Comparison of ENCODE assay signal across 8 cellular contexts in genomic region chr9:85425153-85425611, GRCh38.
DNase-seq lines count a peak whose midpoint lies in the region; ATAC-seq and TF ChIP-seq lines count a peak whose summit lies in the region.

No MANE protein-coding gene starts in this region.

- H4K91ac ChIP-seq in mesenchymal stem cell (ENCODE audit: low read length) = no peak overlapping the region

- H3K4ac ChIP-seq in mesenchymal stem cell (ENCODE audit: low read depth in 1 of 2, low read length in 2 of 2) = no peak overlapping the region

- H3K4me3 ChIP-seq in SK-N-MC (no peak overlapping the region), mesenchymal stem cell (ENCODE audit: insufficient read depth in 1 of 2, low read depth in 1 of 2, low read length in 2 of 2) (peak overlapping the region in 1 of 2 experiments; percentile 31), sigmoid colon (no peak overlapping the region)

- WGBS in mesenchymal stem cell = 14% methylated on average over 15 of the region's 15 CpGs
- WGBS in sigmoid colon, 2 donors = 12 to 15% methylated on average over 15 of the region's 15 CpGs

- TF ChIP-seq CTCF in sigmoid colon (IDR thresholded peaks at IDR 0.05) = peak in 2 of 4 experiments; percentile 13 to 24

- H3K4me1 Mint-ChIP-seq in effector memory CD8-positive, alpha-beta T cell (ENCODE audit: low read depth in 2 of 2) = peaks cover 5 to 8% of the 10 kb centered on the region in 2 donors

- H3K9me3 Mint-ChIP-seq in effector memory CD8-positive, alpha-beta T cell = no peaks in the 10 kb centered on the region

- H3K27me3 Mint-ChIP-seq in effector memory CD8-positive, alpha-beta T cell = peaks cover 38 to 54% of the 10 kb centered on the region in 2 donors

- H3K4me1 ChIP-seq in mesenchymal stem cell (ENCODE audit: control insufficient read depth, insufficient read depth, low read depth, low read length) (peaks cover 3% of the 10 kb centered on the region), sigmoid colon (no peaks in the 10 kb centered on the region)

- no peaks in the 10 kb centered on the region for H3K79me1 ChIP-seq in mesenchymal stem cell (replicated peaks; ENCODE audit: low read length, poor library complexity, severe bottlenecking)

- H2AK5ac ChIP-seq in mesenchymal stem cell (ENCODE audit: low read length, severe bottlenecking) = no peak overlapping the region

- peaks cover 0 to 14% of the 10 kb centered on the region in 2 experiments for H3K27me3 ChIP-seq in mesenchymal stem cell (ENCODE audit: control insufficient read depth in 1 of 2, insufficient read depth in 1 of 2, low read length in 2 of 2)
- peaks cover 0 to 11% (median 0%) of the 10 kb centered on the region in 3 donors for H3K27me3 ChIP-seq in sigmoid colon

- no peak overlapping the region for H2BK15ac ChIP-seq in mesenchymal stem cell (ENCODE audit: low read depth, poor library complexity, severe bottlenecking)

- H3K9ac ChIP-seq in SK-N-MC (ENCODE audit: insufficient read length) (no peak overlapping the region), mesenchymal stem cell (ENCODE audit: low read length) (peak overlapping the region; percentile 15)

- no peak overlapping the region for H3K4me2 ChIP-seq in mesenchymal stem cell (ENCODE audit: low read length, poor library complexity, severe bottlenecking)

- H3K36me3 ChIP-seq in SK-N-MC (ENCODE audit: insufficient read depth, low read length) (no peaks in the 10 kb centered on the region), mesenchymal stem cell (ENCODE audit: control insufficient read depth in 1 of 2, insufficient read depth in 2 of 2, low read depth in 1 of 2, low read length in 2 of 2) (no peaks in the 10 kb centered on the region), sigmoid colon (no peaks in the 10 kb centered on the region)

- no peak overlapping the region for H3K27ac Mint-ChIP-seq in effector memory CD8-positive, alpha-beta T cell

- no peak overlapping the region for H3K4me3 Mint-ChIP-seq in effector memory CD8-positive, alpha-beta T cell

- no peak overlapping the region for H2BK12ac ChIP-seq in mesenchymal stem cell (ENCODE audit: low read length in 2 of 2)

- TF ChIP-seq EP300 in sigmoid colon (IDR thresholded peaks at IDR 0.05) = no peak

- no peak for TF ChIP-seq POLR2A in sigmoid colon (IDR thresholded peaks at IDR 0.05)

- peak; percentile 71 for ATAC-seq in GM19395 (IDR thresholded peaks at IDR 0.05; ENCODE audit: unreplicated experiment)
- no peak for ATAC-seq in effector memory CD8-positive, alpha-beta T cell (replicated peaks)
- ATAC-seq in stimulated activated naive CD8-positive, alpha-beta T cell treated with anti-CD3 and anti-CD28 coated beads, Interleukin-15, Interleukin-2, amounts not matched to agents 100 U/mL and 50 U/mL, for 24 hours = peak; percentile 68

- no peak overlapping the region for H3K14ac ChIP-seq in mesenchymal stem cell (ENCODE audit: low read length in 2 of 2)

- peak overlapping the region; percentile 41 for H4K8ac ChIP-seq in mesenchymal stem cell (ENCODE audit: low read length)

- H3K36me3 Mint-ChIP-seq in effector memory CD8-positive, alpha-beta T cell (ENCODE audit: insufficient read depth) = peaks cover 3% of the 10 kb centered on the region

- DNase-seq in COR-L47 (lab: John Stamatoyannopoulos, UW) = peak; percentile 59
- peak; percentile 64 to 74 for DNase-seq in Kasumi-1 (lab: John Stamatoyannopoulos, UW)
- DNase-seq in SK-N-MC (ENCODE audit: low read depth, low spot score) = peak; percentile 12
- peak; percentile 5 to 11 (median 7) for DNase-seq in effector memory CD8-positive, alpha-beta T cell
- DNase-seq in mesenchymal stem cell = peak; percentile 56
- DNase-seq in stimulated activated naive CD8-positive, alpha-beta T cell treated with anti-CD3 and anti-CD28 coated beads, Interleukin-15, Interleukin-2, amounts not matched to agents 100 U/mL and 50 U/mL, for 24 hours = peak; percentile 66
- DNase-seq in sigmoid colon = no peak

- no peak overlapping the region for H3K23ac ChIP-seq in mesenchymal stem cell (ENCODE audit: low read length in 2 of 2)

- H3K27ac ChIP-seq in SK-N-MC = no peak overlapping the region
- no peak overlapping the region for H3K27ac ChIP-seq in mesenchymal stem cell (ENCODE audit: low read length, poor library complexity, severe bottlenecking)
- H3K27ac ChIP-seq in sigmoid colon = no peak overlapping the region

- intact Hi-C loops in sigmoid colon (cut with DNase I) = no loop called here

- no peaks in the 10 kb centered on the region for H3K9me3 ChIP-seq in SK-N-MC (ENCODE audit: low read depth, low read length)
- no peaks in the 10 kb centered on the region for H3K9me3 ChIP-seq in mesenchymal stem cell (ENCODE audit: control insufficient read depth, low read length)
- H3K9me3 ChIP-seq in sigmoid colon = peaks cover 0 to 2% (median 0%) of the 10 kb centered on the region in 4 donors

- H2BK120ac ChIP-seq in mesenchymal stem cell (ENCODE audit: low read depth, low read length) = no peak overlapping the region

- H3K18ac ChIP-seq in mesenchymal stem cell (ENCODE audit: low read depth in 1 of 2, low read length in 2 of 2) = no peak overlapping the region

- no peak overlapping the region for H2BK5ac ChIP-seq in mesenchymal stem cell (ENCODE audit: low read depth, low read length, poor library complexity, severe bottlenecking)

- H2AFZ ChIP-seq in mesenchymal stem cell (ENCODE audit: low read depth, low read length) = no peak overlapping the region
